In genomic region chr6:28802417-28803336, GRCh38 we compare ENCODE assay signal across 1 cellular context.
TF ChIP-seq lines count a peak whose summit lies in the region.

No MANE protein-coding gene starts in this region.

TF ChIP-seq in WTC11, 78 proteins besides CTCF, POLR2A, EP300 and RAD21 (continued from another document):
- no peak for TF ChIP-seq ZNF281 (CRISPR knock-in tag; IDR thresholded peaks at IDR 0.05)
- no peak for TF ChIP-seq FOXP4 (CRISPR knock-in tag; IDR thresholded peaks at IDR 0.05)
- TF ChIP-seq USF1 (CRISPR knock-in tag; IDR thresholded peaks at IDR 0.05) = no peak
- TF ChIP-seq ZNF121 (CRISPR knock-in tag; IDR thresholded peaks at IDR 0.05) = no peak
- TF ChIP-seq FOXK1 (CRISPR knock-in tag; IDR thresholded peaks at IDR 0.05) = no peak
- no peak for TF ChIP-seq ZNF416 (CRISPR knock-in tag; IDR thresholded peaks at IDR 0.05)
